In the genomic region with DNA sequence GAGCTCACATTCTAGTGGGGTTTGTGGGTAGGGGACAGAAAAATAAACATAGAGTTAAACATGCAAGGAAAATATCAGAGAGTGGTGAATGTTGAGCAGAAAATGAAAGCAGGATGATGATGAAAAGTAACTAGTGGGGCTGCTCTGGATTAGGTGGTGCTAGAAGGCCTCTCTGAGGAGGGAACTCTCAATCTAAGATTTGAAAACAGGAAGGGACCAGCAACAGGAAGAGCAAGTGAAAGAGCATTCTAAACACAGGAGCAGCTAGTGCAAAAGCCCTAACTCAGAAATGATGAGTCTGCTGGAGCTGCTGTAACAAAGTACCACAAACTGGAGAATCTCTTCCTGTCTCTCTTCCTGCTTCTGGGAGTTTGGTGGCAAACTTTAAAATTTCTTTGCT, we compare ENCODE assay signal across 12 cellular contexts.
A peak's percentile ranks its signal among the peaks of the same experiment; 100 is the strongest.
DNase-seq lines count a peak whose midpoint lies in the region; ATAC-seq and TF ChIP-seq lines count a peak whose summit lies in the region.
"Had no signal": no experiment of that assay in that cellular context is flagged by ENCODE, and none has a peak within 500 bp of the region (broad histone marks: within the 10 kb centered on the region; RNA-seq: fewer than 3 reads in every experiment).

No MANE protein-coding gene starts in this region.

- CTCF ChIA-PET in activated CD8-positive, alpha-beta T cell treated with anti-CD3 and anti-CD28 coated beads, Interleukin-2, amount 10 ng/mL, durations not matched to agents 7 days and 5 days (lab: Charles Lee) = no interaction called here

- no peaks in the 10 kb centered on the region for H3K9me3 Mint-ChIP-seq in activated CD8-positive, alpha-beta T cell treated with anti-CD3 and anti-CD28 coated beads, Interleukin-2, amount 10 ng/mL, durations not matched to agents 7 days and 5 days (ENCODE audit: insufficient read depth)

- peak; percentile 20 for DNase-seq in choroid plexus epithelial cell (ENCODE audit: low read depth)
- DNase-seq in HCEC 1CT = no peak
- no peak for DNase-seq in NOMO-1 (lab: John Stamatoyannopoulos, UW; ENCODE audit: unreplicated experiment in 2 of 2)
- no peak for DNase-seq in ecto neural progenitor cell (ENCODE audit: low spot score)
- DNase-seq in activated CD8-positive, alpha-beta T cell treated with anti-CD3 and anti-CD28 coated beads, Interleukin-2, amount 10 ng/mL, durations not matched to agents 7 days and 5 days = no peak
- DNase-seq: RPMI8226 had no signal

- H3K4me3 Mint-ChIP-seq in activated CD8-positive, alpha-beta T cell treated with anti-CD3 and anti-CD28 coated beads, Interleukin-2, amount 10 ng/mL, durations not matched to agents 7 days and 5 days = no peak overlapping the region

- no peaks in the 10 kb centered on the region for H3K4me1 Mint-ChIP-seq in activated CD8-positive, alpha-beta T cell treated with anti-CD3 and anti-CD28 coated beads, Interleukin-2, amount 10 ng/mL, durations not matched to agents 7 days and 5 days (ENCODE audit: low read depth)

- H3K36me3 Mint-ChIP-seq in activated CD8-positive, alpha-beta T cell treated with anti-CD3 and anti-CD28 coated beads, Interleukin-2, amount 10 ng/mL, durations not matched to agents 7 days and 5 days (ENCODE audit: low read depth) = no peaks in the 10 kb centered on the region

- ATAC-seq in GM18861 (IDR thresholded peaks at IDR 0.05; ENCODE audit: unreplicated experiment) (peak; percentile 63), GM21619 (IDR thresholded peaks at IDR 0.05; ENCODE audit: unreplicated experiment) (peak; percentile 72), HG03342 (IDR thresholded peaks at IDR 0.05; ENCODE audit: unreplicated experiment) (peak; percentile 54)
- ATAC-seq in activated CD8-positive, alpha-beta T cell treated with anti-CD3 and anti-CD28 coated beads, Interleukin-2, amount 10 ng/mL, durations not matched to agents 7 days and 5 days = no peak
- ATAC-seq: sciatic nerve had no signal

- POLR2A ChIA-PET in activated CD8-positive, alpha-beta T cell treated with anti-CD3 and anti-CD28 coated beads, Interleukin-2, amount 10 ng/mL, durations not matched to agents 7 days and 5 days (lab: Charles Lee) = no interaction called here

- H3K27me3 Mint-ChIP-seq in activated CD8-positive, alpha-beta T cell treated with anti-CD3 and anti-CD28 coated beads, Interleukin-2, amount 10 ng/mL, durations not matched to agents 7 days and 5 days (ENCODE audit: low read depth) = no peaks in the 10 kb centered on the region

- no peak for TF ChIP-seq CTCF in choroid plexus epithelial cell (conservative IDR thresholded peaks at IDR 0.05; ENCODE audit: low read depth, low read length)

- H3K27ac Mint-ChIP-seq in activated CD8-positive, alpha-beta T cell treated with anti-CD3 and anti-CD28 coated beads, Interleukin-2, amount 10 ng/mL, durations not matched to agents 7 days and 5 days = no peak overlapping the region

- no peak overlapping the region for H3K4me3 ChIP-seq in choroid plexus epithelial cell (ENCODE audit: low read depth, low read length)
- H3K4me3 ChIP-seq: ascending aorta; BLaER1 treated with 17β-estradiol and CSF1 and Interleukin-3, amounts not matched to agents 10 nM and 100 nM had no signal
